29 cellular contexts compared by ENCODE assay signal in the genomic region with DNA sequence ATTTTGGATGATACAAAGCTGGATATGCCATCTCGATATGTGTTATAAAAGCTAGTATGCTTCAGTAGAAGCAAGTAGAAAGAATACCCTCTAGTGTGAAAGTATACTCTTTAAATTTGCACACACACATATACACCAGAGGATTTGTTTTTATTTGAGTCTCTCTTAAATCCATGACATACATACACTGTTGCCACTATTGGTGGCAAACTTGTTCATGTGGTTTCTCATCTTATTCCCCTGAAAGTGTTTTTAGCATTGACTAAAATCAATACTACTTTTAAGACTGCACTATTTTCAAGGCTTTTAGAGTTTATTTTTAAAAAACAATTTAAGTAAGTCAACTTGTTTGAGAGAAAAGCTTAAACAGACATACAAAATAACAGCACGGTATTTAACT.
"Had no signal": no experiment of that assay in that cellular context is flagged by ENCODE, and none has a peak within 500 bp of the region (broad histone marks: within the 10 kb centered on the region; RNA-seq: fewer than 3 reads in every experiment).

No MANE protein-coding gene starts in this region.

- H3K27ac Mint-ChIP-seq: memory B cell; naive B cell; nephron progenitor cell; stimulated activated memory B cell treated with anti-CD40 and anti-IgM and Interleukin-4, amounts not matched to agents 10 μg/mL and 1 μg/mL and 100 μg/mL, for 72 hours; stimulated activated naive CD8-positive, alpha-beta T cell treated with anti-CD3 and anti-CD28 coated beads, Interleukin-15, Interleukin-2, amounts not matched to agents 100 ng/mL and 50 ng/mL, for 24 hours had no signal

- H3K9me3 Mint-ChIP-seq: memory B cell; naive B cell; nephron progenitor cell; stimulated activated memory B cell treated with anti-CD40 and anti-IgM and Interleukin-4, amounts not matched to agents 10 μg/mL and 1 μg/mL and 100 μg/mL, for 72 hours; stimulated activated naive CD8-positive, alpha-beta T cell treated with anti-CD3 and anti-CD28 coated beads, Interleukin-15, Interleukin-2, amounts not matched to agents 100 ng/mL and 50 ng/mL, for 24 hours had no signal

- H3K36me3 Mint-ChIP-seq: memory B cell; stimulated activated memory B cell treated with anti-CD40 and anti-IgM and Interleukin-4, amounts not matched to agents 10 μg/mL and 1 μg/mL and 100 μg/mL, for 72 hours had no signal

- H2AFZ ChIP-seq: hepatocyte had no signal

- H3K27me3 ChIP-seq: esophagus muscularis mucosa, foreskin keratinocyte, gastroesophageal sphincter, heart left ventricle, hepatocyte, right atrium auricular region, suprapubic skin, transverse colon, upper lobe of right lung, uterus had no signal

- H3K4me1 ChIP-seq: esophagus muscularis mucosa, foreskin keratinocyte, gastroesophageal sphincter, heart left ventricle, prostate gland, right atrium auricular region, transverse colon, upper lobe of right lung, uterus had no signal

- H3K27me3 Mint-ChIP-seq: memory B cell; naive B cell; stimulated activated memory B cell treated with anti-CD40 and anti-IgM and Interleukin-4, amounts not matched to agents 10 μg/mL and 1 μg/mL and 100 μg/mL, for 72 hours; stimulated activated naive CD8-positive, alpha-beta T cell treated with anti-CD3 and anti-CD28 coated beads, Interleukin-15, Interleukin-2, amounts not matched to agents 100 ng/mL and 50 ng/mL, for 24 hours had no signal

- H3K4me3 ChIP-seq: coronary artery, esophagus muscularis mucosa, gastroesophageal sphincter, heart left ventricle, hepatocyte, lung, prostate gland, right atrium auricular region, smooth muscle cell, suprapubic skin, transverse colon, upper lobe of right lung, uterus had no signal

- DNase-seq: dermis blood vessel endothelial cell; effector memory CD4-positive, alpha-beta T cell; foreskin keratinocyte; heart left ventricle; kidney; naive B cell; nephron progenitor cell; nucleus accumbens; stimulated activated CD4-positive, alpha-beta T cell treated with anti-CD3 and anti-CD28 coated beads, Interleukin-12 subunit alpha, Interleukin-12 subunit beta, amount 100 ng/mL, for 4 hours; stimulated activated CD4-positive, alpha-beta T cell treated with anti-CD3 and anti-CD28 coated beads, Interleukin-1b, Interleukin-23, amount 100 ng/mL, for 48 hours; stimulated activated CD4-positive, alpha-beta T cell treated with anti-CD3 and anti-CD28 coated beads, Interleukin-4, amount 100 ng/mL, for 24 hours; transverse colon; upper lobe of right lung; uterus had no signal

- H3K4me2 ChIP-seq: hepatocyte, smooth muscle cell had no signal

- H3K9me3 ChIP-seq: esophagus muscularis mucosa, gastroesophageal sphincter, prostate gland, right atrium auricular region, suprapubic skin, transverse colon, upper lobe of right lung, uterus had no signal

- FAIRE-seq: endothelial cell of umbilical vein, kidney had no signal

- H3K36me3 ChIP-seq: esophagus muscularis mucosa, prostate gland, right atrium auricular region, transverse colon, uterus had no signal

- H3K27ac ChIP-seq: coronary artery, esophagus muscularis mucosa, foreskin keratinocyte, gastroesophageal sphincter, heart left ventricle, hepatocyte, prostate gland, right atrium auricular region, suprapubic skin, transverse colon, upper lobe of right lung, uterus had no signal

- H3K79me2 ChIP-seq: hepatocyte had no signal

- H3K4me3 Mint-ChIP-seq: memory B cell; naive B cell; nephron progenitor cell; stimulated activated memory B cell treated with anti-CD40 and anti-IgM and Interleukin-4, amounts not matched to agents 10 μg/mL and 1 μg/mL and 100 μg/mL, for 72 hours; stimulated activated naive CD8-positive, alpha-beta T cell treated with anti-CD3 and anti-CD28 coated beads, Interleukin-15, Interleukin-2, amounts not matched to agents 100 ng/mL and 50 ng/mL, for 24 hours had no signal

- H3K4me1 Mint-ChIP-seq: nephron progenitor cell had no signal

- ATAC-seq: foreskin keratinocyte; gastroesophageal sphincter; heart left ventricle; left lobe of liver; sciatic nerve; stimulated activated memory B cell treated with anti-CD40 and anti-IgM and Interleukin-4, amounts not matched to agents 10 μg/mL and 1 μg/mL and 100 μg/mL, for 72 hours; upper lobe of right lung had no signal
